ENCODE assay signal across 27 cellular contexts in the genomic region with DNA sequence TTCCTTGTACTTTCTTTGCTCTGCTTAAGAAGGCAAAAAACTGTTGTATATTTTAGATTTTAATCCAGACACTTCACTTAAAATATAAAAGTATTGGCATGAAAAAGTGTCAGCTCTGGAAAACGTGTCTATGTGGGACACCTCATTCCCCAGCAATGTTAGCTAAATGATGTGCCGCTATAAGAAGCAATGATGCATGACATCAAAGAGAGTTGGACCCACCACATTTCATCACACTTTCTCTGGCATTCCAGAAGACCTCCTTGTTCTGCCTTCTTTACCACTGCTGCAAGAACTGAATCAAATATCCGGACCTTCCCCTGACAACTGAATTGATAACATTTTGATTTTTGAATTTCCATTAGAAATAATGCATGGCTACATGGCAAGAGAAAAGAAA.
DNase-seq lines count a peak whose midpoint lies in the region; ATAC-seq and TF ChIP-seq lines count a peak whose summit lies in the region.
"Had no signal": no experiment of that assay in that cellular context is flagged by ENCODE, and none has a peak within 500 bp of the region (broad histone marks: within the 10 kb centered on the region; RNA-seq: fewer than 3 reads in every experiment).

No MANE protein-coding gene starts in this region.

- no peaks in the 10 kb centered on the region for H3K9me3 ChIP-seq in tibial nerve
- H3K9me3 ChIP-seq: MG63, SJCRH30 had no signal

- in situ Hi-C loops in astrocyte of the spinal cord (cut with HindIII; ENCODE audit: low sequenced_read_pairs), result no loop called here

- TF ChIP-seq CTCF in AG10803 (conservative IDR thresholded peaks at IDR 0.05; ENCODE audit: low read length) (no peak), astrocyte of the spinal cord (IDR thresholded peaks at IDR 0.05; ENCODE audit: low read depth, low read length) (no peak), tibial nerve (IDR thresholded peaks at IDR 0.05) (no peak)

- TF ChIP-seq POLR2A in tibial nerve (IDR thresholded peaks at IDR 0.05), result no peak

- H3K36me3 ChIP-seq in tibial nerve, result no peaks in the 10 kb centered on the region
- H3K36me3 ChIP-seq: BLaER1 treated with 17β-estradiol and CSF1 and Interleukin-3, amounts not matched to agents 10 nM and 100 nM; MG63; SJCRH30 had no signal

- no peak overlapping the region for H3K4me3 ChIP-seq in AG10803 (ENCODE audit: low read length)
- no peak overlapping the region for H3K4me3 ChIP-seq in astrocyte of the spinal cord (ENCODE audit: low read depth, low read length)
- no peak overlapping the region for H3K4me3 ChIP-seq in tibial nerve
- H3K4me3 ChIP-seq: BLaER1 treated with 17β-estradiol and CSF1 and Interleukin-3, amounts not matched to agents 10 nM and 100 nM; K562; MG63; SJCRH30 had no signal

- peaks cover 0 to 38% (median 13%) of the 10 kb centered on the region in 4 donors for H3K4me1 ChIP-seq in tibial nerve
- H3K4me1 ChIP-seq: BLaER1 treated with 17β-estradiol and CSF1 and Interleukin-3, amounts not matched to agents 10 nM and 100 nM; SJCRH30 had no signal

- no peaks in the 10 kb centered on the region for H3K27me3 ChIP-seq in tibial nerve
- H3K27me3 ChIP-seq: BLaER1 treated with 17β-estradiol and CSF1 and Interleukin-3, amounts not matched to agents 10 nM and 100 nM; MG63; SJCRH30 had no signal

- DNase-seq in AG10803 (ENCODE audit: low read depth), result peak; percentile 42
- peak; percentile 62 for DNase-seq in RPMI7951 (ENCODE audit: low read depth)
- DNase-seq in astrocyte of the spinal cord (ENCODE audit: low read depth, low spot score), result peak; percentile 18
- DNase-seq in kidney tubule cell (ENCODE audit: low spot score), result peak; percentile 62
- no peak for DNase-seq in tibial nerve (ENCODE audit: low spot score in 2 of 2)
- no peak for DNase-seq in NCI-H2171 treated with DMSO at 0.1 percent for 48 hours (lab: John Stamatoyannopoulos, UW)
- no peak for DNase-seq in stimulated activated CD4-positive, alpha-beta T cell treated with anti-CD3 and anti-CD28 coated beads, Interleukin-1b, Interleukin-23, amount 100 ng/mL, for 48 hours
- DNase-seq: AML-193; CD4-positive, alpha-beta memory T cell; COR-L47; DMS53; MG63; NCI-H1105 treated with DMSO at 0.1 percent for 48 hours; NCI-H146; NCI-H1930; NCI-H2107; NCI-H446; NCI-H524 treated with DMSO at 0.1 percent for 48 hours; NCI-H774; SJCRH30 had no signal

- no peak overlapping the region for H3K27ac ChIP-seq in tibial nerve
- H3K27ac ChIP-seq: BLaER1 treated with 17β-estradiol and CSF1 and Interleukin-3, amounts not matched to agents 10 nM and 100 nM; SJCRH30 had no signal

- TF ChIP-seq EP300 in tibial nerve (IDR thresholded peaks at IDR 0.05), result no peak

- ATAC-seq in HG03571 (IDR thresholded peaks at IDR 0.05; ENCODE audit: unreplicated experiment), result no peak
- ATAC-seq: HCT116, HepG2, K562, Right ventricle myocardium inferior, SK-N-SH treated with all-trans-retinoic acid at 6 μM for 48 hours had no signal

- WGBS in tibial nerve, 2 donors, result 68 to 85% methylated on average over 3 of the region's 3 CpGs

Comparison
In these comparisons a context has a peak if more than half of its experiments do, and no peak if none do; other contexts are left out.
1. DNase-seq: peak in AG10803 (single experiment), RPMI7951 (single experiment), astrocyte of the spinal cord (single experiment) and kidney tubule cell (single experiment); none in tibial nerve (0 of 2), NCI-H2171 treated with DMSO at 0.1 percent for 48 hours (single experiment) and stimulated activated CD4-positive, alpha-beta T cell treated with anti-CD3 and anti-CD28 coated beads, Interleukin-1b, Interleukin-23, amount 100 ng/mL, for 48 hours (single experiment).